10 cellular contexts compared by ENCODE assay signal in genomic region chr18:74617486-74617885, GRCh38.
"Had no signal": no experiment of that assay in that cellular context is flagged by ENCODE, and none has a peak within 500 bp of the region (broad histone marks: within the 10 kb centered on the region; RNA-seq: fewer than 3 reads in every experiment).

No MANE protein-coding gene starts in this region.

- H3K9me3 ChIP-seq: HAP-1 had no signal

- H3K4me3 ChIP-seq: GM23248, HAP-1 had no signal

- H3K27me3 Mint-ChIP-seq: IgD-negative memory B cell had no signal

- H3K27ac Mint-ChIP-seq: HFFc6, IgD-negative memory B cell had no signal

- FAIRE-seq: HepG2 had no signal

- H3K9me3 Mint-ChIP-seq: HFFc6, IgD-negative memory B cell had no signal

- H3K9ac ChIP-seq: GM23248 had no signal

- H3K4me3 Mint-ChIP-seq: HFFc6, IgD-negative memory B cell had no signal

- H3K36me3 ChIP-seq: HAP-1 had no signal

- H3K4me1 ChIP-seq: HAP-1 had no signal

- ATAC-seq: HCT116, HepG2 had no signal

- DNase-seq: GM23248, GOT3, H7, HFFc6, KBM-7 had no signal

- H2AFZ ChIP-seq: GM23248 had no signal

- H3K27ac ChIP-seq: GM23248, HL-60 had no signal
